16 cellular contexts compared by ENCODE assay signal in genomic region chr2:112153179-112153490, GRCh38. TPM values are rescaled to one million over a fixed set of nuclear protein-coding genes. Genes with fewer than 3 reads are reported as not detected.
DNase-seq lines count a peak whose midpoint lies in the region; ATAC-seq lines count a peak whose summit lies in the region.
"Had no signal": no experiment of that assay in that cellular context is flagged by ENCODE, and none has a peak within 500 bp of the region (broad histone marks: within the 10 kb centered on the region; RNA-seq: fewer than 3 reads in every experiment).

No MANE protein-coding gene starts in this region.

- H3K27me3 Mint-ChIP-seq in activated T-cell treated with anti-CD3 and anti-CD28 coated beads, Interleukin-2, amount 50 U/mL, for 24 hours: no peaks in the 10 kb centered on the region
- no peaks in the 10 kb centered on the region for H3K27me3 Mint-ChIP-seq in activated CD4-positive, alpha-beta memory T cell treated with anti-CD3 and anti-CD28 coated beads for 36 hours
- no peaks in the 10 kb centered on the region for H3K27me3 Mint-ChIP-seq in natural killer cell treated with Interleukin-12 subunit alpha and Interleukin-12 subunit beta and Interleukin-15 and Interleukin-18, amount 100 ng/mL, for 72 hours

- no peak overlapping the region for H3K4me3 Mint-ChIP-seq in activated T-cell treated with anti-CD3 and anti-CD28 coated beads, Interleukin-2, amount 50 U/mL, for 24 hours
- H3K4me3 Mint-ChIP-seq in activated CD4-positive, alpha-beta memory T cell treated with anti-CD3 and anti-CD28 coated beads for 36 hours: no peak overlapping the region
- H3K4me3 Mint-ChIP-seq in natural killer cell treated with Interleukin-12 subunit alpha and Interleukin-12 subunit beta and Interleukin-15 and Interleukin-18, amount 100 ng/mL, for 72 hours: no peak overlapping the region
- H3K4me3 Mint-ChIP-seq: stimulated activated naive B cell treated with anti-CD40 and anti-IgM and Interleukin-4, amounts not matched to agents 10 μg/mL and 1 μg/mL and 100 μg/mL, for 72 hours had no signal

- no peak for ATAC-seq in natural killer cell treated with Interleukin-12 subunit alpha and Interleukin-12 subunit beta and Interleukin-15 and Interleukin-18, amount 100 ng/mL, for 72 hours

- peaks cover 42% of the 10 kb centered on the region for H3K4me1 Mint-ChIP-seq in activated T-cell treated with anti-CD3 and anti-CD28 coated beads, Interleukin-2, amount 50 U/mL, for 24 hours (ENCODE audit: low read depth)
- peaks cover 48% of the 10 kb centered on the region for H3K4me1 Mint-ChIP-seq in activated CD4-positive, alpha-beta memory T cell treated with anti-CD3 and anti-CD28 coated beads for 36 hours (ENCODE audit: low read depth)
- peaks cover 13 to 16% of the 10 kb centered on the region in 2 donors for H3K4me1 Mint-ChIP-seq in natural killer cell treated with Interleukin-12 subunit alpha and Interleukin-12 subunit beta and Interleukin-15 and Interleukin-18, amount 100 ng/mL, for 72 hours (ENCODE audit: low read depth in 2 of 2)

- intact Hi-C loops in activated CD4-positive, alpha-beta memory T cell treated with anti-CD3 and anti-CD28 coated beads for 36 hours (cut with micrococcal nuclease): no loop called here

- H3K27ac Mint-ChIP-seq in activated T-cell treated with anti-CD3 and anti-CD28 coated beads, Interleukin-2, amount 50 U/mL, for 24 hours: no peak overlapping the region
- no peak overlapping the region for H3K27ac Mint-ChIP-seq in activated CD4-positive, alpha-beta memory T cell treated with anti-CD3 and anti-CD28 coated beads for 36 hours
- H3K27ac Mint-ChIP-seq in natural killer cell treated with Interleukin-12 subunit alpha and Interleukin-12 subunit beta and Interleukin-15 and Interleukin-18, amount 100 ng/mL, for 72 hours: no peak overlapping the region
- H3K27ac Mint-ChIP-seq: activated T-helper 2 cell treated with anti-CD3 and anti-CD28 coated beads, Interferon-gamma antibody, Interleukin-2, Interleukin-4, amounts not matched to agents 10 μg/mL and 5 μg/mL and 100 μg/mL, durations not matched to agents 14 hours and 24 hours and 36 hours; stimulated activated naive B cell treated with anti-CD40 and anti-IgM and Interleukin-4, amounts not matched to agents 10 μg/mL and 1 μg/mL and 100 μg/mL, for 72 hours had no signal

- no peaks in the 10 kb centered on the region for H3K9me3 Mint-ChIP-seq in activated T-cell treated with anti-CD3 and anti-CD28 coated beads, Interleukin-2, amount 50 U/mL, for 24 hours
- H3K9me3 Mint-ChIP-seq in activated CD4-positive, alpha-beta memory T cell treated with anti-CD3 and anti-CD28 coated beads for 36 hours: no peaks in the 10 kb centered on the region
- no peaks in the 10 kb centered on the region for H3K9me3 Mint-ChIP-seq in natural killer cell treated with Interleukin-12 subunit alpha and Interleukin-12 subunit beta and Interleukin-15 and Interleukin-18, amount 100 ng/mL, for 72 hours
- H3K9me3 Mint-ChIP-seq: activated T-helper 2 cell treated with anti-CD3 and anti-CD28 coated beads, Interferon-gamma antibody, Interleukin-2, Interleukin-4, amounts not matched to agents 10 μg/mL and 5 μg/mL and 100 μg/mL, durations not matched to agents 14 hours and 24 hours and 36 hours; stimulated activated naive B cell treated with anti-CD40 and anti-IgM and Interleukin-4, amounts not matched to agents 10 μg/mL and 1 μg/mL and 100 μg/mL, for 72 hours had no signal

- H3K36me3 Mint-ChIP-seq in activated T-cell treated with anti-CD3 and anti-CD28 coated beads, Interleukin-2, amount 50 U/mL, for 24 hours (ENCODE audit: low read depth): no peaks in the 10 kb centered on the region
- no peaks in the 10 kb centered on the region for H3K36me3 Mint-ChIP-seq in activated CD4-positive, alpha-beta memory T cell treated with anti-CD3 and anti-CD28 coated beads for 36 hours
- H3K36me3 Mint-ChIP-seq in natural killer cell treated with Interleukin-12 subunit alpha and Interleukin-12 subunit beta and Interleukin-15 and Interleukin-18, amount 100 ng/mL, for 72 hours: no peaks in the 10 kb centered on the region
- H3K36me3 Mint-ChIP-seq: stimulated activated naive B cell treated with anti-CD40 and anti-IgM and Interleukin-4, amounts not matched to agents 10 μg/mL and 1 μg/mL and 100 μg/mL, for 72 hours had no signal

- CTCF ChIA-PET in activated CD4-positive, alpha-beta memory T cell treated with anti-CD3 and anti-CD28 coated beads for 36 hours (lab: Charles Lee): no interaction called here

- POLR2A ChIA-PET in activated CD4-positive, alpha-beta memory T cell treated with anti-CD3 and anti-CD28 coated beads for 36 hours (lab: Charles Lee): no interaction called here

- peak; percentile 14 for DNase-seq in activated T-cell treated with anti-CD3 and anti-CD28 coated beads, Interleukin-2, amount 50 U/mL, for 24 hours
- no peak for DNase-seq in activated T-cell treated with anti-CD3 and anti-CD28 coated beads for 4 hours
- DNase-seq in activated CD4-positive, alpha-beta memory T cell treated with anti-CD3 and anti-CD28 coated beads for 36 hours: peak; percentile 8
- peak; percentile 67 for DNase-seq in myocyte (ENCODE audit: low read depth)
- DNase-seq in stromal cell of bone marrow (ENCODE audit: low read depth): peak; percentile 86
- no peak for DNase-seq in NCI-H526 treated with DMSO at 0.1 percent for 48 hours (lab: John Stamatoyannopoulos, UW)
- no peak for DNase-seq in UCSD-AML1 (lab: John Stamatoyannopoulos, UW; ENCODE audit: unreplicated experiment)
- DNase-seq in natural killer cell treated with Interleukin-12 subunit alpha and Interleukin-12 subunit beta and Interleukin-15 and Interleukin-18, amount 100 ng/mL, for 72 hours (ENCODE audit: low spot score): no peak
- DNase-seq: caudate nucleus; midbrain; NCI-H1930; NCI-H510A; stimulated activated CD4-positive, alpha-beta T cell treated with anti-CD3 and anti-CD28 coated beads, Interleukin-12 subunit alpha, Interleukin-12 subunit beta, amount 100 ng/mL, for 4 hours; stimulated activated naive B cell treated with anti-CD40 and anti-IgM and Interleukin-4, amounts not matched to agents 10 μg/mL and 1 μg/mL and 100 μg/mL, for 72 hours had no signal

RNA-seq across cellular contexts. Expression of gene FBLN7, which starts 14.9 kb away (rescaled TPM):
- 10 to 100 TPM; 38.9 to 40.2 TPM for total RNA-seq in activated CD4-positive, alpha-beta memory T cell treated with anti-CD3 and anti-CD28 coated beads for 36 hours
- 9.6 and 14.7 TPM in 2 replicates for total RNA-seq in myocyte
- 12.7 TPM for polyA plus RNA-seq in myocyte (2012)
- total RNA-seq in natural killer cell treated with Interleukin-12 subunit alpha and Interleukin-12 subunit beta and Interleukin-15 and Interleukin-18, amount 100 ng/mL, for 72 hours: under 1 TPM; 0.38 to 0.61 TPM
- total RNA-seq: G401 had no signal

Comparison
In these comparisons a context has a peak if more than half of its experiments do, and no peak if none do; other contexts are left out.
1. DNase-seq: peak in activated T-cell treated with anti-CD3 and anti-CD28 coated beads, Interleukin-2, amount 50 U/mL, for 24 hours (single experiment), activated CD4-positive, alpha-beta memory T cell treated with anti-CD3 and anti-CD28 coated beads for 36 hours (single experiment), myocyte (single experiment) and stromal cell of bone marrow (single experiment); none in activated T-cell treated with anti-CD3 and anti-CD28 coated beads for 4 hours (single experiment), NCI-H526 treated with DMSO at 0.1 percent for 48 hours (single experiment), UCSD-AML1 (single experiment) and natural killer cell treated with Interleukin-12 subunit alpha and Interleukin-12 subunit beta and Interleukin-15 and Interleukin-18, amount 100 ng/mL, for 72 hours (single experiment).